1 cellular context compared by ENCODE assay signal in the genomic region with DNA sequence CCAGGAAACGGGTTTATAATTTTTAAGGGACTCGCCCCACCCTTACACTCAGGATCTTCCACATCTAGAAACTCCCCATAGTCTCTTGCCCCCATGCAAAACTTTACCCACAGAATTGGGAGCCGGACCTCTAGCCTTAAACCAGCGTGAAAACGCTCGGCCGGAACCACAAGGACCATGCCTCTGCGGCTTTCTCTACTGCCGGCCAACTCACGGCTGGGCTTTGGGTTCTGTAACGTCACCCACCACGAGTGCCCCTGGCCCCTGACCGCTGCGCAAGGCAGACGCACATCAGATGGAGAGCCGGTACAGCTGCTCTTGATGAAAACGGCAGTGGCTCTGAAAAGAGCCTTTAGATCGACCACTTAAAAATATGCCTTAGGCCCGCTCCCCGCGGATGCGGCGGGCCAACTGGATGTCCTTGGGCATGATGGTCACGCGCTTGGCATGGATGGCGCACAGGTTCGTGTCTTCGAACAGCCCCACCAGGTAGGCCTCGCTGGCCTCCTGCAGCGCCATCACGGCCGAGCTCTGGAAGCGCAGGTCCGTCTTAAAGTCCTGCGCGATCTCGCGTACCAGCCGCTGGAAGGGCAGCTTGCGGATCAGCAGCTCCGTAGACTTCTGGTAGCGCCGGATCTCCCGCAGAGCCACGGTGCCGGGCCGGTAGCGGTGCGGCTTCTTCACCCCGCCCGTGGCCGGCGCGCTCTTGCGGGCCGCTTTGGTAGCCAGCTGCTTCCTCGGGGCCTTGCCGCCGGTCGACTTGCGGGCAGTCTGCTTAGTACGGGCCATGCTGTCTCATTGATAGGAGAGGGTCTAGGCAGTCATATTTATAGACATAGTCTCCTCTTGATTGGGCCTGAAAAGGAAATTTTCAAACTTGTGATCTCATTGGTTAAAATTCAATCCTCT.
TF ChIP-seq lines count a peak whose summit lies in the region.

No MANE protein-coding gene starts in this region.

TF ChIP-seq in K562, 482 proteins besides CTCF, POLR2A, EP300 and RAD21 (continued from another document and continues in another):
- TF ChIP-seq, protein P1, sequence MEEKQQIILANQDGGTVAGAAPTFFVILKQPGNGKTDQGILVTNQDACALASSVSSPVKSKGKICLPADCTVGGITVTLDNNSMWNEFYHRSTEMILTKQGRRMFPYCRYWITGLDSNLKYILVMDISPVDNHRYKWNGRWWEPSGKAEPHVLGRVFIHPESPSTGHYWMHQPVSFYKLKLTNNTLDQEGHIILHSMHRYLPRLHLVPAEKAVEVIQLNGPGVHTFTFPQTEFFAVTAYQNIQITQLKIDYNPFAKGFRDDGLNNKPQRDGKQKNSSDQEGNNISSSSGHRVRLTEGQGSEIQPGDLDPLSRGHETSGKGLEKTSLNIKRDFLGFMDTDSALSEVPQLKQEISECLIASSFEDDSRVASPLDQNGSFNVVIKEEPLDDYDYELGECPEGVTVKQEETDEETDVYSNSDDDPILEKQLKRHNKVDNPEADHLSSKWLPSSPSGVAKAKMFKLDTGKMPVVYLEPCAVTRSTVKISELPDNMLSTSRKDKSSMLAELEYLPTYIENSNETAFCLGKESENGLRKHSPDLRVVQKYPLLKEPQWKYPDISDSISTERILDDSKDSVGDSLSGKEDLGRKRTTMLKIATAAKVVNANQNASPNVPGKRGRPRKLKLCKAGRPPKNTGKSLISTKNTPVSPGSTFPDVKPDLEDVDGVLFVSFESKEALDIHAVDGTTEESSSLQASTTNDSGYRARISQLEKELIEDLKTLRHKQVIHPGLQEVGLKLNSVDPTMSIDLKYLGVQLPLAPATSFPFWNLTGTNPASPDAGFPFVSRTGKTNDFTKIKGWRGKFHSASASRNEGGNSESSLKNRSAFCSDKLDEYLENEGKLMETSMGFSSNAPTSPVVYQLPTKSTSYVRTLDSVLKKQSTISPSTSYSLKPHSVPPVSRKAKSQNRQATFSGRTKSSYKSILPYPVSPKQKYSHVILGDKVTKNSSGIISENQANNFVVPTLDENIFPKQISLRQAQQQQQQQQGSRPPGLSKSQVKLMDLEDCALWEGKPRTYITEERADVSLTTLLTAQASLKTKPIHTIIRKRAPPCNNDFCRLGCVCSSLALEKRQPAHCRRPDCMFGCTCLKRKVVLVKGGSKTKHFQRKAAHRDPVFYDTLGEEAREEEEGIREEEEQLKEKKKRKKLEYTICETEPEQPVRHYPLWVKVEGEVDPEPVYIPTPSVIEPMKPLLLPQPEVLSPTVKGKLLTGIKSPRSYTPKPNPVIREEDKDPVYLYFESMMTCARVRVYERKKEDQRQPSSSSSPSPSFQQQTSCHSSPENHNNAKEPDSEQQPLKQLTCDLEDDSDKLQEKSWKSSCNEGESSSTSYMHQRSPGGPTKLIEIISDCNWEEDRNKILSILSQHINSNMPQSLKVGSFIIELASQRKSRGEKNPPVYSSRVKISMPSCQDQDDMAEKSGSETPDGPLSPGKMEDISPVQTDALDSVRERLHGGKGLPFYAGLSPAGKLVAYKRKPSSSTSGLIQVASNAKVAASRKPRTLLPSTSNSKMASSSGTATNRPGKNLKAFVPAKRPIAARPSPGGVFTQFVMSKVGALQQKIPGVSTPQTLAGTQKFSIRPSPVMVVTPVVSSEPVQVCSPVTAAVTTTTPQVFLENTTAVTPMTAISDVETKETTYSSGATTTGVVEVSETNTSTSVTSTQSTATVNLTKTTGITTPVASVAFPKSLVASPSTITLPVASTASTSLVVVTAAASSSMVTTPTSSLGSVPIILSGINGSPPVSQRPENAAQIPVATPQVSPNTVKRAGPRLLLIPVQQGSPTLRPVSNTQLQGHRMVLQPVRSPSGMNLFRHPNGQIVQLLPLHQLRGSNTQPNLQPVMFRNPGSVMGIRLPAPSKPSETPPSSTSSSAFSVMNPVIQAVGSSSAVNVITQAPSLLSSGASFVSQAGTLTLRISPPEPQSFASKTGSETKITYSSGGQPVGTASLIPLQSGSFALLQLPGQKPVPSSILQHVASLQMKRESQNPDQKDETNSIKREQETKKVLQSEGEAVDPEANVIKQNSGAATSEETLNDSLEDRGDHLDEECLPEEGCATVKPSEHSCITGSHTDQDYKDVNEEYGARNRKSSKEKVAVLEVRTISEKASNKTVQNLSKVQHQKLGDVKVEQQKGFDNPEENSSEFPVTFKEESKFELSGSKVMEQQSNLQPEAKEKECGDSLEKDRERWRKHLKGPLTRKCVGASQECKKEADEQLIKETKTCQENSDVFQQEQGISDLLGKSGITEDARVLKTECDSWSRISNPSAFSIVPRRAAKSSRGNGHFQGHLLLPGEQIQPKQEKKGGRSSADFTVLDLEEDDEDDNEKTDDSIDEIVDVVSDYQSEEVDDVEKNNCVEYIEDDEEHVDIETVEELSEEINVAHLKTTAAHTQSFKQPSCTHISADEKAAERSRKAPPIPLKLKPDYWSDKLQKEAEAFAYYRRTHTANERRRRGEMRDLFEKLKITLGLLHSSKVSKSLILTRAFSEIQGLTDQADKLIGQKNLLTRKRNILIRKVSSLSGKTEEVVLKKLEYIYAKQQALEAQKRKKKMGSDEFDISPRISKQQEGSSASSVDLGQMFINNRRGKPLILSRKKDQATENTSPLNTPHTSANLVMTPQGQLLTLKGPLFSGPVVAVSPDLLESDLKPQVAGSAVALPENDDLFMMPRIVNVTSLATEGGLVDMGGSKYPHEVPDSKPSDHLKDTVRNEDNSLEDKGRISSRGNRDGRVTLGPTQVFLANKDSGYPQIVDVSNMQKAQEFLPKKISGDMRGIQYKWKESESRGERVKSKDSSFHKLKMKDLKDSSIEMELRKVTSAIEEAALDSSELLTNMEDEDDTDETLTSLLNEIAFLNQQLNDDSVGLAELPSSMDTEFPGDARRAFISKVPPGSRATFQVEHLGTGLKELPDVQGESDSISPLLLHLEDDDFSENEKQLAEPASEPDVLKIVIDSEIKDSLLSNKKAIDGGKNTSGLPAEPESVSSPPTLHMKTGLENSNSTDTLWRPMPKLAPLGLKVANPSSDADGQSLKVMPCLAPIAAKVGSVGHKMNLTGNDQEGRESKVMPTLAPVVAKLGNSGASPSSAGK (IDR thresholded peaks at IDR 0.05), result peak; percentile 44; the same call in 1 of the 2 replicates
- peak; percentile 48 to 66 for TF ChIP-seq NRF1 (conservative IDR thresholded peaks at IDR 0.05 in 1 of 2, IDR thresholded peaks at IDR 0.05 in 1 of 2)
- TF ChIP-seq ATF7 (IDR thresholded peaks at IDR 0.05), result peak; percentile 43; the same call in 1 of the 2 replicates
- TF ChIP-seq SAP30 (IDR thresholded peaks at IDR 0.05; ENCODE audit: borderline replicate concordance, insufficient read depth, low read depth, low read length, poor library complexity, severe bottlenecking), result peak; percentile 46
- peak; percentile 85 for TF ChIP-seq POLR2B (IDR thresholded peaks at IDR 0.05; ENCODE audit: low read depth, partially characterized antibody)
- TF ChIP-seq ZFX (CRISPR knock-in tag; IDR thresholded peaks at IDR 0.05), result peak; percentile 80
- TF ChIP-seq, protein P2, sequence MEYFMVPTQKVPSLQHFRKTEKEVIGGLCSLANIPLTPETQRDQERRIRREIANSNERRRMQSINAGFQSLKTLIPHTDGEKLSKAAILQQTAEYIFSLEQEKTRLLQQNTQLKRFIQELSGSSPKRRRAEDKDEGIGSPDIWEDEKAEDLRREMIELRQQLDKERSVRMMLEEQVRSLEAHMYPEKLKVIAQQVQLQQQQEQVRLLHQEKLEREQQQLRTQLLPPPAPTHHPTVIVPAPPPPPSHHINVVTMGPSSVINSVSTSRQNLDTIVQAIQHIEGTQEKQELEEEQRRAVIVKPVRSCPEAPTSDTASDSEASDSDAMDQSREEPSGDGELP (CRISPR knock-in tag; IDR thresholded peaks at IDR 0.05; ENCODE audit: borderline replicate concordance), result peak; percentile 62; the same call in 1 of the 2 replicates
- TF ChIP-seq POLR2AphosphoS5 (IDR thresholded peaks at IDR 0.05; ENCODE audit: control insufficient read depth, insufficient read depth, low read depth, low read length), result peak; percentile 85
- TF ChIP-seq MAZ (CRISPR knock-in tag; conservative IDR thresholded peaks at IDR 0.05 in 1 of 2, IDR thresholded peaks at IDR 0.05 in 1 of 2), result peak; percentile 14 to 53; a peak in 2 of 4 replicates
- peak in 1 of 2 experiments; percentile 55; a peak in 1 of 4 replicates for TF ChIP-seq NONO (IDR thresholded peaks at IDR 0.05; ENCODE audit: low read depth in 2 of 2, low read length in 1 of 2)
- 0 out of 2 replicates have a peak, but pooled peaks have one; percentile 17 for TF ChIP-seq ZKSCAN1 (IDR thresholded peaks at IDR 0.05; ENCODE audit: low read depth, low read length)
- TF ChIP-seq NCOR1 (IDR thresholded peaks at IDR 0.05), result peak; percentile 25; the same call in 1 of the 2 replicates
- TF ChIP-seq CHD1 (IDR thresholded peaks at IDR 0.05; ENCODE audit: low read length), result peak; percentile 80
- peak; percentile 41; the same call in 1 of the 2 replicates for TF ChIP-seq RNF2 (IDR thresholded peaks at IDR 0.05)
- TF ChIP-seq, protein P3, sequence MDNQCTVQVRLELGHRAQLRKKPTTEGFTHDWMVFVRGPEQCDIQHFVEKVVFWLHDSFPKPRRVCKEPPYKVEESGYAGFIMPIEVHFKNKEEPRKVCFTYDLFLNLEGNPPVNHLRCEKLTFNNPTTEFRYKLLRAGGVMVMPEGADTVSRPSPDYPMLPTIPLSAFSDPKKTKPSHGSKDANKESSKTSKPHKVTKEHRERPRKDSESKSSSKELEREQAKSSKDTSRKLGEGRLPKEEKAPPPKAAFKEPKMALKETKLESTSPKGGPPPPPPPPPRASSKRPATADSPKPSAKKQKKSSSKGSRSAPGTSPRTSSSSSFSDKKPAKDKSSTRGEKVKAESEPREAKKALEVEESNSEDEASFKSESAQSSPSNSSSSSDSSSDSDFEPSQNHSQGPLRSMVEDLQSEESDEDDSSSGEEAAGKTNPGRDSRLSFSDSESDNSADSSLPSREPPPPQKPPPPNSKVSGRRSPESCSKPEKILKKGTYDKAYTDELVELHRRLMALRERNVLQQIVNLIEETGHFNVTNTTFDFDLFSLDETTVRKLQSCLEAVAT (IDR thresholded peaks at IDR 0.05), result peak; percentile 50 to 66; a peak in 1 of 4 replicates
- peak; percentile 70 for TF ChIP-seq PRPF4 (IDR thresholded peaks at IDR 0.05; ENCODE audit: insufficient read depth, low read depth, low read length, poor library complexity, severe bottlenecking)
- TF ChIP-seq, protein P4, sequence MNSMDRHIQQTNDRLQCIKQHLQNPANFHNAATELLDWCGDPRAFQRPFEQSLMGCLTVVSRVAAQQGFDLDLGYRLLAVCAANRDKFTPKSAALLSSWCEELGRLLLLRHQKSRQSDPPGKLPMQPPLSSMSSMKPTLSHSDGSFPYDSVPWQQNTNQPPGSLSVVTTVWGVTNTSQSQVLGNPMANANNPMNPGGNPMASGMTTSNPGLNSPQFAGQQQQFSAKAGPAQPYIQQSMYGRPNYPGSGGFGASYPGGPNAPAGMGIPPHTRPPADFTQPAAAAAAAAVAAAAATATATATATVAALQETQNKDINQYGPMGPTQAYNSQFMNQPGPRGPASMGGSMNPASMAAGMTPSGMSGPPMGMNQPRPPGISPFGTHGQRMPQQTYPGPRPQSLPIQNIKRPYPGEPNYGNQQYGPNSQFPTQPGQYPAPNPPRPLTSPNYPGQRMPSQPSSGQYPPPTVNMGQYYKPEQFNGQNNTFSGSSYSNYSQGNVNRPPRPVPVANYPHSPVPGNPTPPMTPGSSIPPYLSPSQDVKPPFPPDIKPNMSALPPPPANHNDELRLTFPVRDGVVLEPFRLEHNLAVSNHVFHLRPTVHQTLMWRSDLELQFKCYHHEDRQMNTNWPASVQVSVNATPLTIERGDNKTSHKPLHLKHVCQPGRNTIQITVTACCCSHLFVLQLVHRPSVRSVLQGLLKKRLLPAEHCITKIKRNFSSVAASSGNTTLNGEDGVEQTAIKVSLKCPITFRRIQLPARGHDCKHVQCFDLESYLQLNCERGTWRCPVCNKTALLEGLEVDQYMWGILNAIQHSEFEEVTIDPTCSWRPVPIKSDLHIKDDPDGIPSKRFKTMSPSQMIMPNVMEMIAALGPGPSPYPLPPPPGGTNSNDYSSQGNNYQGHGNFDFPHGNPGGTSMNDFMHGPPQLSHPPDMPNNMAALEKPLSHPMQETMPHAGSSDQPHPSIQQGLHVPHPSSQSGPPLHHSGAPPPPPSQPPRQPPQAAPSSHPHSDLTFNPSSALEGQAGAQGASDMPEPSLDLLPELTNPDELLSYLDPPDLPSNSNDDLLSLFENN (IDR thresholded peaks at IDR 0.05; ENCODE audit: low read depth in 2 of 2, low read length in 2 of 2), result 0 out of 4 replicates have a peak, but pooled peaks of 1 of the 2 experiments have one; percentile 18
- peak; percentile 88 for TF ChIP-seq RBFOX2 (IDR thresholded peaks at IDR 0.05; ENCODE audit: low read depth, low read length)
- TF ChIP-seq PHF8 (IDR thresholded peaks at IDR 0.05; ENCODE audit: borderline replicate concordance, low read length), result peak; percentile 41; the same call in 1 of the 2 replicates
- TF ChIP-seq SUPT5H (IDR thresholded peaks at IDR 0.05), result peak; percentile 93; the same call in 1 of the 2 replicates
- 0 out of 2 replicates have a peak, but pooled peaks have one; percentile 47 for TF ChIP-seq GTF2A2 (tag; IDR thresholded peaks at IDR 0.05)
- 0 out of 4 replicates have a peak, but pooled peaks of 1 of the 2 experiments have one; percentile 10 for TF ChIP-seq KDM1A (IDR thresholded peaks at IDR 0.05)
- TF ChIP-seq, protein P5, sequence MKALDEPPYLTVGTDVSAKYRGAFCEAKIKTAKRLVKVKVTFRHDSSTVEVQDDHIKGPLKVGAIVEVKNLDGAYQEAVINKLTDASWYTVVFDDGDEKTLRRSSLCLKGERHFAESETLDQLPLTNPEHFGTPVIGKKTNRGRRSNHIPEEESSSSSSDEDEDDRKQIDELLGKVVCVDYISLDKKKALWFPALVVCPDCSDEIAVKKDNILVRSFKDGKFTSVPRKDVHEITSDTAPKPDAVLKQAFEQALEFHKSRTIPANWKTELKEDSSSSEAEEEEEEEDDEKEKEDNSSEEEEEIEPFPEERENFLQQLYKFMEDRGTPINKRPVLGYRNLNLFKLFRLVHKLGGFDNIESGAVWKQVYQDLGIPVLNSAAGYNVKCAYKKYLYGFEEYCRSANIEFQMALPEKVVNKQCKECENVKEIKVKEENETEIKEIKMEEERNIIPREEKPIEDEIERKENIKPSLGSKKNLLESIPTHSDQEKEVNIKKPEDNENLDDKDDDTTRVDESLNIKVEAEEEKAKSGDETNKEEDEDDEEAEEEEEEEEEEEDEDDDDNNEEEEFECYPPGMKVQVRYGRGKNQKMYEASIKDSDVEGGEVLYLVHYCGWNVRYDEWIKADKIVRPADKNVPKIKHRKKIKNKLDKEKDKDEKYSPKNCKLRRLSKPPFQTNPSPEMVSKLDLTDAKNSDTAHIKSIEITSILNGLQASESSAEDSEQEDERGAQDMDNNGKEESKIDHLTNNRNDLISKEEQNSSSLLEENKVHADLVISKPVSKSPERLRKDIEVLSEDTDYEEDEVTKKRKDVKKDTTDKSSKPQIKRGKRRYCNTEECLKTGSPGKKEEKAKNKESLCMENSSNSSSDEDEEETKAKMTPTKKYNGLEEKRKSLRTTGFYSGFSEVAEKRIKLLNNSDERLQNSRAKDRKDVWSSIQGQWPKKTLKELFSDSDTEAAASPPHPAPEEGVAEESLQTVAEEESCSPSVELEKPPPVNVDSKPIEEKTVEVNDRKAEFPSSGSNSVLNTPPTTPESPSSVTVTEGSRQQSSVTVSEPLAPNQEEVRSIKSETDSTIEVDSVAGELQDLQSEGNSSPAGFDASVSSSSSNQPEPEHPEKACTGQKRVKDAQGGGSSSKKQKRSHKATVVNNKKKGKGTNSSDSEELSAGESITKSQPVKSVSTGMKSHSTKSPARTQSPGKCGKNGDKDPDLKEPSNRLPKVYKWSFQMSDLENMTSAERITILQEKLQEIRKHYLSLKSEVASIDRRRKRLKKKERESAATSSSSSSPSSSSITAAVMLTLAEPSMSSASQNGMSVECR (CRISPR knock-in tag; IDR thresholded peaks at IDR 0.05), result 0 out of 2 replicates have a peak, but pooled peaks have one; percentile 28
- TF ChIP-seq MTA3 (IDR thresholded peaks at IDR 0.05; ENCODE audit: borderline replicate concordance), result peak; percentile 85; the same call in 1 of the 2 replicates
